In the genomic region with DNA sequence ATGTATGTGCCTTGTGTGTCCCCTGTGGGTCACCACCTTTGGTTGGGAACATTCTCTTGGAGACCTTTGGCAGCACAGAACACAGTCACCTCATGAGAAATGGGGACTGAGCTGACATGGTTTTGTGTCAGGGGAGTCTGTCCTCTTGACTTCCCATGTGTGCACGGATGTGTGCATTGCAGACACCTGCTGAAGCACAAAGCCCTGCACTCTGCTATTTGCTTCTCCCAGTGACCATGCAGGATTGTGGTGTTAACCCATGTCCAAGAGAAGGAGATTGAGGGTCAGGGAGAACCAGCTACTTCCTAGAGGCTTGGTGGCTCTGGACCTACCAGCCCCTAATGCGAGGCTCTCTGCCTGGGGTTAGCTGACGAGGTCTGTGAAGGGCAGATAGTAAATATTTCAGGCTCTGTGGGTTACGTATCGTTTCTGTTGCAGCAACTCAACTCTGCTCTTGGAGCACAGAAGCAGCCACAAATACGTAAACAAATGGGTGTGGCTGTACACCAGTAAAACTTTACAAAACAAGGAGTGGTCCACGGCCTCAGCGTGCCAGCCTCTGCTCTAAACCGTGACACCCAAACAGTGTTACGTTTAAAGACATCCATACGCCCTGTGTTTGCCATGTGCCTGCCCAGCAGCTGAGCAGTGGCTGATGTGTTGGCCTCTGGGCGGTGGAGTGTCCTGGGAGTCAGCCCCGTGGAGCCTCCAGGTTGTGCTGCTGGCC, we compare ENCODE assay signal across 23 cellular contexts. TPM values are rescaled to one million over a fixed set of nuclear protein-coding genes. Genes with fewer than 3 reads are reported as not detected.
DNase-seq lines count a peak whose midpoint lies in the region; ATAC-seq and TF ChIP-seq lines count a peak whose summit lies in the region.
"Had no signal": no experiment of that assay in that cellular context is flagged by ENCODE, and none has a peak within 500 bp of the region (broad histone marks: within the 10 kb centered on the region; RNA-seq: fewer than 3 reads in every experiment).

No MANE protein-coding gene starts in this region.

- peaks cover 1% of the 10 kb centered on the region for H3K27me3 Mint-ChIP-seq in osteocyte (ENCODE audit: unreplicated experiment)
- H3K27me3 Mint-ChIP-seq in T-cell = peaks cover 3 to 14% of the 10 kb centered on the region in 2 donors
- no peaks in the 10 kb centered on the region for H3K27me3 Mint-ChIP-seq in type B pancreatic cell
- H3K27me3 Mint-ChIP-seq: CD4-positive, alpha-beta T cell had no signal

- peaks cover 3% of the 10 kb centered on the region for H3K27me3 ChIP-seq in RWPE2 (ENCODE audit: insufficient read depth, poor library complexity, severe bottlenecking)
- H3K27me3 ChIP-seq: BLaER1, Peyer's patch had no signal

- no peaks in the 10 kb centered on the region for H3K4me1 ChIP-seq in RWPE2 (ENCODE audit: insufficient read depth, poor library complexity, severe bottlenecking)
- H3K4me1 ChIP-seq: HAP-1, Peyer's patch, SJCRH30 had no signal

- H3K4me3 Mint-ChIP-seq in osteocyte (ENCODE audit: unreplicated experiment) (no peak overlapping the region), T-cell (no peak overlapping the region), type B pancreatic cell (no peak overlapping the region)
- H3K4me3 Mint-ChIP-seq: CD4-positive, alpha-beta T cell had no signal

- no peak overlapping the region for H3K4me3 ChIP-seq in RWPE2 (ENCODE audit: severe bottlenecking)
- H3K4me3 ChIP-seq: BLaER1, HAP-1, Peyer's patch, SJCRH30 had no signal

- DNase-seq in GM13976 (ENCODE audit: low spot score) = peak; percentile 9
- peak; percentile 38 for DNase-seq in RWPE2 (ENCODE audit: low spot score)
- peak; percentile 9 for DNase-seq in fibroblast of gingiva (ENCODE audit: low read depth)
- DNase-seq in osteocyte (ENCODE audit: extremely low spot score, unreplicated experiment) = peak; percentile 76
- no peak for DNase-seq in T-cell
- no peak for DNase-seq in A172 (ENCODE audit: low spot score)
- no peak for DNase-seq in type B pancreatic cell (ENCODE audit: extremely low spot score, unreplicated experiment)
- DNase-seq in SK-N-DZ (ENCODE audit: low spot score) = no peak
- DNase-seq: CD4-positive, alpha-beta T cell; COR-L47; DMS153; NCI-H1092 treated with DMSO at 0.1 percent for 48 hours; NCI-H1436 treated with DMSO at 0.1 percent for 48 hours; NCI-H2029; NCI-H226; NCI-H524; NCI-H774; NK-92 treated with Interleukin-12 subunit alpha and Interleukin-12 subunit beta, amount 100 ng/mL, for 24 hours; Peyer's patch; SJCRH30 had no signal

- no peaks in the 10 kb centered on the region for H3K9me3 ChIP-seq in RWPE2 (ENCODE audit: severe bottlenecking)
- H3K9me3 ChIP-seq: HAP-1, SJCRH30 had no signal

- ATAC-seq in RWPE2 (ENCODE audit: low read depth) (no peak), T-cell (replicated peaks in 1 of 4) (no peak)

- H3K9me3 Mint-ChIP-seq in osteocyte (ENCODE audit: unreplicated experiment) (peaks cover 6% of the 10 kb centered on the region), T-cell (peaks cover 0 to 9% (median 4%) of the 10 kb centered on the region in 3 donors), type B pancreatic cell (no peaks in the 10 kb centered on the region)

- no peak for TF ChIP-seq CTCF in GM13976 (IDR thresholded peaks at IDR 0.05; ENCODE audit: borderline replicate concordance, control extremely low read depth, extremely low read depth, insufficient read depth, missing control alignments)
- TF ChIP-seq CTCF in RWPE2 (IDR thresholded peaks at IDR 0.05; ENCODE audit: poor library complexity, severe bottlenecking) = no peak
- no peak for TF ChIP-seq CTCF in osteocyte (IDR thresholded peaks at IDR 0.05)
- no peak for TF ChIP-seq CTCF in type B pancreatic cell (conservative IDR thresholded peaks at IDR 0.05)

- no peak overlapping the region for H3K27ac Mint-ChIP-seq in osteocyte (ENCODE audit: unreplicated experiment)
- H3K27ac Mint-ChIP-seq in T-cell = no peak overlapping the region
- H3K27ac Mint-ChIP-seq in type B pancreatic cell = no peak overlapping the region
- H3K27ac Mint-ChIP-seq: CD4-positive, alpha-beta T cell had no signal

- no peaks in the 10 kb centered on the region for H3K36me3 ChIP-seq in RWPE2 (ENCODE audit: low read depth)
- H3K36me3 ChIP-seq: BLaER1, HAP-1, Peyer's patch, SJCRH30 had no signal

- POLR2A ChIA-PET in T-cell (lab: Charles Lee) = no interaction called here

- CTCF ChIA-PET in T-cell (lab: Charles Lee) = no interaction called here

- no peak overlapping the region for H3K27ac ChIP-seq in RWPE2 (ENCODE audit: poor library complexity, severe bottlenecking)
- H3K27ac ChIP-seq: BLaER1, KMS-11, Peyer's patch, SJCRH30 had no signal

- in situ Hi-C loops in GM13976 (cut with MboI; ENCODE audit: low sequenced_read_pairs, unreplicated experiment) = no loop called here

- H3K4me1 Mint-ChIP-seq in osteocyte (ENCODE audit: unreplicated experiment) (no peaks in the 10 kb centered on the region), T-cell (no peaks in the 10 kb centered on the region), type B pancreatic cell (ENCODE audit: unreplicated experiment) (no peaks in the 10 kb centered on the region)

- H3K36me3 Mint-ChIP-seq in osteocyte (ENCODE audit: unreplicated experiment) (no peaks in the 10 kb centered on the region), T-cell (no peaks in the 10 kb centered on the region), type B pancreatic cell (no peaks in the 10 kb centered on the region)

RNA-seq across cellular contexts. Expression of a gene that starts 51.7 kb away (rescaled TPM):
- total RNA-seq in osteocyte (0.05 and 0.08 TPM in 2 replicates), T-cell (under 1 TPM; 0.03 to 0.44 (median 0.05) TPM), type B pancreatic cell (ENCODE audit: low replicate concordance) (19.0 and 25.1 TPM in 2 replicates)
- 3.5 and 4.4 TPM in 2 replicates for total RNA-seq in A172 (2014; rRNA removed; shearing (Covaris generic))
- 5.8 and 6.9 TPM in 2 replicates for polyA plus RNA-seq in SK-N-DZ (2014; cell fraction: cytosol; rRNA removed)
- 4.5 and 6.8 TPM in 2 replicates for polyA plus RNA-seq in SK-N-DZ (2014; cell fraction: nucleus; rRNA removed)
- total RNA-seq: SJCRH30 had no signal

Comparison
In these comparisons a context has a peak if more than half of its experiments do, and no peak if none do; other contexts are left out.
1. DNase-seq: peak in GM13976 (single experiment), RWPE2 (single experiment), fibroblast of gingiva (single experiment) and osteocyte (single experiment); none in T-cell (0 of 34), A172 (single experiment), type B pancreatic cell (single experiment) and SK-N-DZ (single experiment).